ENCODE assay signal across 14 cellular contexts in genomic region chr2:240925191-240925575, GRCh38. TPM values are rescaled to one million over a fixed set of nuclear protein-coding genes. Genes with fewer than 3 reads are reported as not detected.
A peak's percentile ranks its signal among the peaks of the same experiment; 100 is the strongest.
DNase-seq lines count a peak whose midpoint lies in the region; ATAC-seq, FAIRE-seq and TF ChIP-seq lines count a peak whose summit lies in the region.
"Had no signal": no experiment of that assay in that cellular context is flagged by ENCODE, and none has a peak within 500 bp of the region (broad histone marks: within the 10 kb centered on the region; RNA-seq: fewer than 3 reads in every experiment).

No MANE protein-coding gene starts in this region.

- CTCF ChIA-PET in Calu3 (lab: Charles Lee), result interaction anchor here (1.1 kb wide), 1 partner anchor 11 kb away, joined by 6 read pairs; no protein-coding TSS in a partner anchor

- BruUV-seq in Calu3 (replicated peaks; lab: Mats Ljungman, UMichigan), result no TSS peak

- H3K4me3 ChIP-seq in RWPE2 (ENCODE audit: severe bottlenecking) (no peak overlapping the region), pancreas (no peak overlapping the region), kidney (ENCODE audit: low read length in 2 of 2) (no peak overlapping the region)
- H3K4me3 ChIP-seq: PC-9 had no signal

- H3K9me3 ChIP-seq in RWPE2 (ENCODE audit: severe bottlenecking) (no peaks in the 10 kb centered on the region), pancreas (no peaks in the 10 kb centered on the region), kidney (ENCODE audit: control insufficient read depth in 1 of 2, low read length in 2 of 2) (peaks cover 0 to 6% of the 10 kb centered on the region in 2 donors)

- H3K27ac Mint-ChIP-seq in Calu3 (ENCODE audit: unreplicated experiment) (no peak overlapping the region), endothelial cell (ENCODE audit: unreplicated experiment) (no peak overlapping the region)
- H3K27ac Mint-ChIP-seq: dendritic cell treated with granulocyte-macrophage colony-stimulating factor and Interleukin-4, amounts not matched to agents 40 ng/mL and 50 ng/mL, for 4 days had no signal

- intact Hi-C loops in Calu3 (cut with micrococcal nuclease; ENCODE audit: unreplicated experiment) (no loop called here), pancreas (cut with DNase I) (no loop called here), kidney (cut with DNase I) (no loop called here)

- no peaks in the 10 kb centered on the region for H3K36me3 ChIP-seq in RWPE2 (ENCODE audit: low read depth)
- no peaks in the 10 kb centered on the region for H3K36me3 ChIP-seq in pancreas
- H3K36me3 ChIP-seq in kidney (ENCODE audit: control insufficient read depth in 1 of 2, insufficient read depth in 2 of 2, low read length in 2 of 2), result no peaks in the 10 kb centered on the region

- H3K4me1 Mint-ChIP-seq in Calu3 (ENCODE audit: low read depth, unreplicated experiment), result no peaks in the 10 kb centered on the region
- H3K4me1 Mint-ChIP-seq in endothelial cell (ENCODE audit: unreplicated experiment), result no peaks in the 10 kb centered on the region

- H3K27ac ChIP-seq in RWPE2 (ENCODE audit: poor library complexity, severe bottlenecking) (no peak overlapping the region), pancreas (no peak overlapping the region), kidney (ENCODE audit: low read depth in 2 of 2, low read length in 2 of 2) (no peak overlapping the region)
- H3K27ac ChIP-seq: parathyroid adenoma, PC-9 had no signal

- DNase-seq in Calu3, result peak; percentile 15
- DNase-seq in RWPE2 (ENCODE audit: low spot score), result peak; percentile 62
- DNase-seq in endothelial cell (ENCODE audit: low spot score), result peak; percentile 4
- peak in 5 of 6 donors; percentile 7 to 73 (median 24) for DNase-seq in pancreas
- DNase-seq in GM03348 (ENCODE audit: low spot score), result no peak
- no peak for DNase-seq in HUDEP-2 (lab: John Stamatoyannopoulos, UW; ENCODE audit: unreplicated experiment in 76 of 76)
- no peak for DNase-seq in kidney
- DNase-seq in NCI-H2029 (lab: John Stamatoyannopoulos, UW), result no peak
- DNase-seq: GDM1, NCI-H226 had no signal

- H3K36me3 Mint-ChIP-seq in Calu3 (ENCODE audit: insufficient read depth, unreplicated experiment), result no peaks in the 10 kb centered on the region
- H3K36me3 Mint-ChIP-seq in endothelial cell (ENCODE audit: low read depth, unreplicated experiment), result peaks cover 10% of the 10 kb centered on the region

- no peak overlapping the region for H3K9ac ChIP-seq in kidney (ENCODE audit: low read length in 2 of 2)
- H3K9ac ChIP-seq: parathyroid adenoma had no signal

- H3K27me3 Mint-ChIP-seq in Calu3 (ENCODE audit: unreplicated experiment) (peaks cover 53% of the 10 kb centered on the region), endothelial cell (ENCODE audit: unreplicated experiment) (peaks cover 13% of the 10 kb centered on the region)

- peaks cover 7% of the 10 kb centered on the region for H3K4me1 ChIP-seq in RWPE2 (ENCODE audit: insufficient read depth, poor library complexity, severe bottlenecking)
- H3K4me1 ChIP-seq in pancreas, result no peaks in the 10 kb centered on the region
- no peaks in the 10 kb centered on the region for H3K4me1 ChIP-seq in kidney (ENCODE audit: control insufficient read depth in 1 of 2, insufficient read depth in 1 of 2, low read depth in 1 of 2, low read length in 2 of 2)
- H3K4me1 ChIP-seq: parathyroid adenoma had no signal

- ATAC-seq in RWPE2 (ENCODE audit: low read depth) (no peak), pancreas (no peak)

- H3K27me3 ChIP-seq in RWPE2 (ENCODE audit: insufficient read depth, poor library complexity, severe bottlenecking) (no peaks in the 10 kb centered on the region), pancreas (no peaks in the 10 kb centered on the region)

- no peak for FAIRE-seq in pancreas (lab: Jason Lieb, UNC)
- FAIRE-seq in kidney (lab: Jason Lieb, UNC), result no peak

- WGBS in pancreas, 2 donors, result 91% methylated on average over 14 of the region's 14 CpGs

- TF ChIP-seq CTCF in Calu3 (IDR thresholded peaks at IDR 0.05; ENCODE audit: unreplicated experiment) (no peak), RWPE2 (IDR thresholded peaks at IDR 0.05; ENCODE audit: poor library complexity, severe bottlenecking) (no peak), endothelial cell (IDR thresholded peaks at IDR 0.05; ENCODE audit: unreplicated experiment) (no peak), pancreas (IDR thresholded peaks at IDR 0.05) (no peak), kidney (IDR thresholded peaks at IDR 0.05; ENCODE audit: borderline replicate concordance, extremely low read depth, insufficient read depth) (no peak)

- H3K9me3 Mint-ChIP-seq in Calu3 (ENCODE audit: low read depth, unreplicated experiment) (no peaks in the 10 kb centered on the region), endothelial cell (ENCODE audit: unreplicated experiment) (no peaks in the 10 kb centered on the region)
- H3K9me3 Mint-ChIP-seq: dendritic cell treated with granulocyte-macrophage colony-stimulating factor and Interleukin-4, amounts not matched to agents 40 ng/mL and 50 ng/mL, for 4 days had no signal

- H3K4me3 Mint-ChIP-seq in Calu3 (ENCODE audit: low read depth, unreplicated experiment) (no peak overlapping the region), endothelial cell (ENCODE audit: unreplicated experiment) (no peak overlapping the region)
- H3K4me3 Mint-ChIP-seq: dendritic cell treated with granulocyte-macrophage colony-stimulating factor and Interleukin-4, amounts not matched to agents 40 ng/mL and 50 ng/mL, for 4 days had no signal

RNA-seq across cellular contexts. Expression of gene CROCC2, which starts 19.0 kb away (rescaled TPM):
- total RNA-seq in Calu3 (2022) (not detected in 2 replicates), endothelial cell (ENCODE audit: unreplicated experiment) (not detected), pancreas (under 1 TPM in 1 of 6 donors, not detected in 5; 0.04 TPM), kidney (0.13 TPM)
- polyA plus RNA-seq in pancreas (under 1 TPM; 0.04 to 0.05 TPM), kidney (ENCODE audit: insufficient read depth, low read depth, low replicate concordance) (not detected)
- total RNA-seq: fibroblast of villous mesenchyme, PC-9 had no signal

RNA-seq across cellular contexts. Expression of gene MAB21L4, which starts 29.2 kb away (rescaled TPM):
- total RNA-seq in Calu3 (2022) (2.8 and 3.0 TPM in 2 replicates), endothelial cell (ENCODE audit: unreplicated experiment) (not detected), pancreas (1 to 10 TPM in 2 of 6 donors, under 1 TPM in 4; 0.14 to 1.5 (median 0.45) TPM), kidney (6.1 TPM)
- polyA plus RNA-seq in pancreas (1 to 10 TPM; 2.0 TPM), kidney (ENCODE audit: insufficient read depth, low read depth, low replicate concordance) (28.5 TPM)
- total RNA-seq: fibroblast of villous mesenchyme had no signal

RNA-seq across cellular contexts. Expression of gene AGXT, which starts 56.6 kb away (rescaled TPM):
- total RNA-seq in Calu3 (2022) (not detected in 2 replicates), endothelial cell (ENCODE audit: unreplicated experiment) (not detected), pancreas (under 1 TPM in 1 of 6 donors, not detected in 5; 0.76 TPM), kidney (0.09 TPM)
- polyA plus RNA-seq in pancreas (under 1 TPM; 0.07 to 0.08 TPM), kidney (ENCODE audit: insufficient read depth, low read depth, low replicate concordance) (12.5 TPM)
- total RNA-seq: fibroblast of villous mesenchyme, PC-9 had no signal

Comparison
In these comparisons a context has a peak if more than half of its experiments do, and no peak if none do; other contexts are left out.
1. DNase-seq: peak in Calu3 (single experiment), RWPE2 (single experiment), endothelial cell (single experiment) and pancreas (5 of 6); none in GM03348 (single experiment), HUDEP-2 (0 of 76), kidney (single experiment) and NCI-H2029 (single experiment).